In the genomic region with DNA sequence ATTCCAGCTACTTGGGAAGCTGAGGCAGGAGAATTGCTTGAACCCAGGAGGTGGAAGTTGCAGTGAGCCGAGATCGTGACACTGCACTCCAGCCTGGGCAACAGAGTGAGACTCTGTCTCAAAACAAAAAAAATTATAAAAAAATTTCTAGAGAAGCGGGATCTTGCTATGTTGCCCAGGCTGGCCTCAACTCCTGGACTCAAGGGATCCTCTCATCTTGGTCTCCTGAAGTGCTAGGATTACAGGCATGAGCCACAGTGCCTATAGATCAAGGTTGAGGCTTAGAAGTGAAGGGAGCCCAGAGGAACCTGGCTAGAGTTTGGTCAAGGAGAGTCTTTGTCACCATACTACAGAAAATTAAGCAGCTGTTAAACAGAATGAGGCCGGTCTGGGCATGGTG, we compare ENCODE assay signal across 1 cellular context.
TF ChIP-seq lines count a peak whose summit lies in the region.

No MANE protein-coding gene starts in this region.

TF ChIP-seq in HepG2, 621 proteins besides CTCF, POLR2A, EP300 and RAD21:
- TF ChIP-seq, protein P1, sequence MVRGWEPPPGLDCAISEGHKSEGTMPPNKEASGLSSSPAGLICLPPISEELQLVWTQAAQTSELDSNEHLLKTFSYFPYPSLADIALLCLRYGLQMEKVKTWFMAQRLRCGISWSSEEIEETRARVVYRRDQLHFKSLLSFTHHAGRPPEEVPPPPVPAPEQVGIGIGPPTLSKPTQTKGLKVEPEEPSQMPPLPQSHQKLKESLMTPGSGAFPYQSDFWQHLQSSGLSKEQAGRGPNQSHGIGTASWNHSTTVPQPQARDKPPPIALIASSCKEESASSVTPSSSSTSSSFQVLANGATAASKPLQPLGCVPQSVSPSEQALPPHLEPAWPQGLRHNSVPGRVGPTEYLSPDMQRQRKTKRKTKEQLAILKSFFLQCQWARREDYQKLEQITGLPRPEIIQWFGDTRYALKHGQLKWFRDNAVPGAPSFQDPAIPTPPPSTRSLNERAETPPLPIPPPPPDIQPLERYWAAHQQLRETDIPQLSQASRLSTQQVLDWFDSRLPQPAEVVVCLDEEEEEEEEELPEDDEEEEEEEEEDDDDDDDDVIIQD (CRISPR knock-in tag; IDR thresholded peaks at IDR 0.05; ENCODE audit: low read depth), result no peak
- TF ChIP-seq ZMYM3 (CRISPR knock-in tag; IDR thresholded peaks at IDR 0.05) (peak; percentile 42; the same call in 1 of the 2 replicates), ZNF121 (CRISPR knock-in tag; IDR thresholded peaks at IDR 0.05) (peak; percentile 94), POGK (CRISPR knock-in tag; conservative IDR thresholded peaks at IDR 0.05) (no peak)
TF ChIP-seq in HepG2: peak in this region for 2.
